ENCODE assay signal across 8 cellular contexts in genomic region chr18:35343488-35343935, GRCh38. TPM values are rescaled to one million over a fixed set of nuclear protein-coding genes. Genes with fewer than 3 reads are reported as not detected.
A peak's percentile ranks its signal among the peaks of the same experiment; 100 is the strongest.
DNase-seq lines count a peak whose midpoint lies in the region; ATAC-seq, FAIRE-seq and TF ChIP-seq lines count a peak whose summit lies in the region.

No MANE protein-coding gene starts in this region.

- no peak for TF ChIP-seq POLR2A in body of pancreas (IDR thresholded peaks at IDR 0.05)

- H3K4me3 ChIP-seq in body of pancreas = peak overlapping the region; percentile 75 to 91
- H3K4me3 ChIP-seq in mesodermal cell (ENCODE audit: extremely low read depth, insufficient read depth, low read length, poor library complexity, severe bottlenecking) = peak overlapping the region; percentile 99

- intact Hi-C loops in body of pancreas (cut with DNase I) = no loop called here

- WGBS in body of pancreas, 2 donors = 1 to 2% methylated on average over 15 of the region's 15 CpGs
- 0% methylated on average over 6 to 13 of the region's 15 CpGs for WGBS in mesodermal cell (ENCODE audit: insufficient coverage in 2 of 2), 2 experiments

- H3K9me3 ChIP-seq in body of pancreas (no peaks in the 10 kb centered on the region), mesodermal cell (ENCODE audit: control insufficient read depth, low read length) (no peaks in the 10 kb centered on the region)

- no peaks in the 10 kb centered on the region for H3K27me3 ChIP-seq in body of pancreas

- no peaks in the 10 kb centered on the region for H3K9me3 Mint-ChIP-seq in stimulated activated naive CD8-positive, alpha-beta T cell treated with anti-CD3 and anti-CD28 coated beads, Interleukin-15, Interleukin-2, amounts not matched to agents 100 ng/mL and 50 ng/mL, for 24 hours

- peak overlapping the region; percentile 96 to 100 (median 98) for H3K27ac ChIP-seq in body of pancreas
- peak overlapping the region; percentile 100 for H3K27ac ChIP-seq in mesodermal cell (ENCODE audit: low read depth, low read length, severe bottlenecking)

- peaks cover 60% of the 10 kb centered on the region for H3K4me1 ChIP-seq in body of pancreas
- H3K4me1 ChIP-seq in mesodermal cell (ENCODE audit: control insufficient read depth, insufficient read depth, low read length, poor library complexity, severe bottlenecking) = peaks cover 7% of the 10 kb centered on the region

- H3K36me3 ChIP-seq in body of pancreas (replicated peaks in 1 of 2; ENCODE audit: insufficient read depth in 1 of 2, low read depth in 2 of 2) = peaks cover 10 to 13% of the 10 kb centered on the region in 2 donors
- H3K36me3 ChIP-seq in mesodermal cell (ENCODE audit: control insufficient read depth, insufficient read depth, low read length) = peaks cover 43% of the 10 kb centered on the region

- H3K27me3 Mint-ChIP-seq in stimulated activated naive CD8-positive, alpha-beta T cell treated with anti-CD3 and anti-CD28 coated beads, Interleukin-15, Interleukin-2, amounts not matched to agents 100 ng/mL and 50 ng/mL, for 24 hours = no peaks in the 10 kb centered on the region

- H3K4me3 Mint-ChIP-seq in stimulated activated naive CD8-positive, alpha-beta T cell treated with anti-CD3 and anti-CD28 coated beads, Interleukin-15, Interleukin-2, amounts not matched to agents 100 ng/mL and 50 ng/mL, for 24 hours = peak overlapping the region; percentile 100

- H3K27ac Mint-ChIP-seq in stimulated activated naive CD8-positive, alpha-beta T cell treated with anti-CD3 and anti-CD28 coated beads, Interleukin-15, Interleukin-2, amounts not matched to agents 100 ng/mL and 50 ng/mL, for 24 hours = peak overlapping the region; percentile 96

- TF ChIP-seq CTCF in body of pancreas (IDR thresholded peaks at IDR 0.05) = no peak

- H3K4me1 Mint-ChIP-seq in stimulated activated naive CD8-positive, alpha-beta T cell treated with anti-CD3 and anti-CD28 coated beads, Interleukin-15, Interleukin-2, amounts not matched to agents 100 ng/mL and 50 ng/mL, for 24 hours (ENCODE audit: low read depth) = peaks cover 64% of the 10 kb centered on the region

- ATAC-seq in stimulated activated naive CD8-positive, alpha-beta T cell treated with anti-CD3 and anti-CD28 coated beads, Interleukin-15, Interleukin-2, amounts not matched to agents 100 U/mL and 50 U/mL, for 24 hours = no peak
- ATAC-seq in body of pancreas (no peak), HG03521 (IDR thresholded peaks at IDR 0.05; ENCODE audit: unreplicated experiment) (no peak)

- peaks cover 40% of the 10 kb centered on the region for H3K36me3 Mint-ChIP-seq in stimulated activated naive CD8-positive, alpha-beta T cell treated with anti-CD3 and anti-CD28 coated beads, Interleukin-15, Interleukin-2, amounts not matched to agents 100 ng/mL and 50 ng/mL, for 24 hours (ENCODE audit: low read depth)

- no peak for DNase-seq in stimulated activated naive CD8-positive, alpha-beta T cell treated with anti-CD3 and anti-CD28 coated beads, Interleukin-15, Interleukin-2, amounts not matched to agents 100 U/mL and 50 U/mL, for 24 hours
- DNase-seq in body of pancreas (no peak), GDM1 (lab: John Stamatoyannopoulos, UW) (no peak), frontal cortex (ENCODE audit: low spot score in 2 of 2) (no peak), NCI-H524 treated with DMSO at 0.1 percent for 48 hours (lab: John Stamatoyannopoulos, UW) (no peak)

- no peak for FAIRE-seq in frontal cortex (lab: Jason Lieb, UNC)

RNA-seq across cellular contexts. Expression of gene ZNF24, which starts 0.7 kb away (rescaled TPM):
- 10 to 100 TPM; 17.9 to 18.5 TPM for total RNA-seq in body of pancreas
- 40.7 TPM for polyA plus RNA-seq in mesodermal cell (2013, experiment 1 of 2)
- polyA plus RNA-seq in mesodermal cell (2013, experiment 2 of 2) = 45.6 TPM
- 99.5 TPM for total RNA-seq in frontal cortex

RNA-seq across cellular contexts. Expression of gene ZNF396, which starts 33.6 kb away (rescaled TPM):
- total RNA-seq in body of pancreas (1 to 10 TPM; 2.6 to 3.9 TPM), frontal cortex (4.1 TPM)
- 1.9 TPM for polyA plus RNA-seq in mesodermal cell (2013, experiment 1 of 2)
- polyA plus RNA-seq in mesodermal cell (2013, experiment 2 of 2) = 2.1 TPM

RNA-seq across cellular contexts. Expression of gene ZSCAN30, which starts 53.5 kb away (rescaled TPM):
- total RNA-seq in body of pancreas (10 to 100 TPM in 1 of 2 donors, 1 to 10 TPM in 1; 9.9 to 19.4 TPM), frontal cortex (15.5 TPM)
- polyA plus RNA-seq in mesodermal cell (2013, experiment 1 of 2) = 11.7 TPM
- polyA plus RNA-seq in mesodermal cell (2013, experiment 2 of 2) = 12.9 TPM
